Comparison of ENCODE assay signal across 18 cellular contexts in genomic region chr10:58644311-58644710, GRCh38.
A peak's percentile ranks its signal among the peaks of the same experiment; 100 is the strongest.
DNase-seq lines count a peak whose midpoint lies in the region; ATAC-seq and TF ChIP-seq lines count a peak whose summit lies in the region.
"Had no signal": no experiment of that assay in that cellular context is flagged by ENCODE, and none has a peak within 500 bp of the region (broad histone marks: within the 10 kb centered on the region; RNA-seq: fewer than 3 reads in every experiment).

No MANE protein-coding gene starts in this region.

- H3K4me3 ChIP-seq in mammary epithelial cell (replicated peaks in 1 of 3; ENCODE audit: insufficient read depth in 1 of 3, low read depth in 2 of 3, low read length in 3 of 3), result no peak overlapping the region
- no peak overlapping the region for H3K4me3 ChIP-seq in smooth muscle cell
- H3K4me3 ChIP-seq in vagina, result no peak overlapping the region
- H3K4me3 ChIP-seq: K562 had no signal

- TF ChIP-seq CTCF in MCF 10A (IDR thresholded peaks at IDR 0.05; ENCODE audit: unreplicated experiment) (no peak), mammary epithelial cell (conservative IDR thresholded peaks at IDR 0.05 in 1 of 2, IDR thresholded peaks at IDR 0.05 in 1 of 2; ENCODE audit: extremely low read depth in 1 of 2, insufficient read depth in 1 of 2, low read depth in 1 of 2, low read length in 2 of 2) (no peak), nephron (IDR thresholded peaks at IDR 0.05; ENCODE audit: unreplicated experiment in 3 of 3) (no peak), smooth muscle cell (IDR thresholded peaks at IDR 0.05; ENCODE audit: borderline replicate concordance, insufficient read depth, poor library complexity, severe bottlenecking) (no peak), vagina (IDR thresholded peaks at IDR 0.05) (no peak)

- CTCF ChIA-PET in MCF 10A (lab: Yijun Ruan, JAX), result interaction anchor here (0.6 to 7.0 kb wide), 10 partner anchors 16 to 1160 kb away, joined by 3 to 129 read pairs (median 4); no protein-coding TSS in a partner anchor
- CTCF ChIA-PET in mammary epithelial cell (lab: Charles Lee; ENCODE audit: low non-redundant PET), result no interaction called here

- H2AFZ ChIP-seq in mammary epithelial cell (ENCODE audit: low read depth, low read length) (no peak overlapping the region), smooth muscle cell (ENCODE audit: low read depth) (no peak overlapping the region)

- H3F3A ChIP-seq in smooth muscle cell (ENCODE audit: low read depth), result peaks cover 24% of the 10 kb centered on the region

- H3K4me1 ChIP-seq in mammary epithelial cell (ENCODE audit: insufficient read depth, low read length), result peaks cover 51% of the 10 kb centered on the region
- H3K4me1 ChIP-seq in smooth muscle cell (ENCODE audit: low read depth), result peaks cover 23% of the 10 kb centered on the region
- H3K4me1 ChIP-seq in vagina, result peaks cover 7% of the 10 kb centered on the region

- in situ Hi-C loops in mammary epithelial cell (cut with MboI; ENCODE audit: low sequenced_read_pairs in 2 of 2), result no loop called here

- intact Hi-C loops in MCF 10A (cut with micrococcal nuclease) (loop anchor here (5.0 kb wide), 2 partner anchors 57 to 132 kb away; partner anchors contain the start of gene BICC1), mammary epithelial cell (cut with micrococcal nuclease) (no loop called here), vagina (cut with DNase I) (no loop called here)

- no peaks in the 10 kb centered on the region for H3K36me3 ChIP-seq in mammary epithelial cell (ENCODE audit: insufficient read depth, low read length)
- no peaks in the 10 kb centered on the region for H3K36me3 ChIP-seq in smooth muscle cell (ENCODE audit: low read depth)
- no peaks in the 10 kb centered on the region for H3K36me3 ChIP-seq in vagina

- POLR2A ChIA-PET in MCF 10A (lab: Yijun Ruan, JAX), result interaction anchor here (0.7 to 5.4 kb wide), 12 partner anchors 11 to 130 kb away, joined by 3 to 47 read pairs (median 4); no protein-coding TSS in a partner anchor

- H3K4me1 Mint-ChIP-seq in MCF 10A (ENCODE audit: insufficient read depth, unreplicated experiment) (peaks cover 66% of the 10 kb centered on the region), nephron (peaks cover 75% of the 10 kb centered on the region)

- no peaks in the 10 kb centered on the region for H3K27me3 ChIP-seq in mammary epithelial cell (ENCODE audit: insufficient read depth, low read length)
- no peaks in the 10 kb centered on the region for H3K27me3 ChIP-seq in smooth muscle cell (ENCODE audit: low read depth)
- no peaks in the 10 kb centered on the region for H3K27me3 ChIP-seq in vagina

- no peak for ATAC-seq in HG03175 (IDR thresholded peaks at IDR 0.05; ENCODE audit: unreplicated experiment)
- ATAC-seq in HG02938 (IDR thresholded peaks at IDR 0.05; ENCODE audit: unreplicated experiment), result no peak
- ATAC-seq: K562 had no signal

- H3K27ac Mint-ChIP-seq in MCF 10A (ENCODE audit: low read depth, unreplicated experiment) (peak overlapping the region; percentile 89), nephron (peak overlapping the region in 2 of 3 experiments; percentile 18 to 58)
- H3K27ac Mint-ChIP-seq: CD4-positive, alpha-beta memory T cell had no signal

- WGBS in mammary epithelial cell (ENCODE audit: low coverage, missing lambda C conversion rate), result 84% methylated on average over 8 of the region's 8 CpGs
- 51% methylated on average over 8 of the region's 8 CpGs for WGBS in smooth muscle cell (ENCODE audit: low lambda C conversion rate)

- H3K36me3 Mint-ChIP-seq in MCF 10A (ENCODE audit: insufficient read depth, unreplicated experiment) (peaks cover 6% of the 10 kb centered on the region), nephron (ENCODE audit: low read depth) (no peaks in the 10 kb centered on the region)
- H3K36me3 Mint-ChIP-seq: CD4-positive, alpha-beta memory T cell had no signal

- H3K79me2 ChIP-seq in mammary epithelial cell (ENCODE audit: insufficient read depth, low read length) (peaks cover 35% of the 10 kb centered on the region), smooth muscle cell (ENCODE audit: low read depth) (peaks cover 7% of the 10 kb centered on the region)

- no peak overlapping the region for H3K9ac ChIP-seq in mammary epithelial cell (ENCODE audit: insufficient read depth, low read length)
- no peak overlapping the region for H3K9ac ChIP-seq in smooth muscle cell (ENCODE audit: low read depth)

- DNase-seq in MCF 10A (ENCODE audit: unreplicated experiment) (peak; percentile 34), mammary epithelial cell (no peak), SK-N-DZ (ENCODE audit: low spot score) (peak; percentile 49), smooth muscle cell (lab: John Stamatoyannopoulos, UW; ENCODE audit: unreplicated experiment) (no peak), vagina (ENCODE audit: extremely low spot score in 2 of 2) (no peak)
- DNase-seq: 8988T; CD4-positive, alpha-beta memory T cell; H7; NCI-H1105 treated with DMSO at 0.1 percent for 48 hours; NCI-H1694 treated with DMSO at 0.1 percent for 48 hours; NCI-H2227 treated with DMSO at 0.1 percent for 48 hours; NCI-H510A treated with DMSO at 0.1 percent for 48 hours; RPMI8226; SHP77 treated with DMSO at 0.1 percent for 48 hours had no signal

- H3K4me2 ChIP-seq in mammary epithelial cell (ENCODE audit: insufficient read depth, low read depth, low read length), result no peak overlapping the region
- H3K4me2 ChIP-seq in smooth muscle cell, result peak overlapping the region; percentile 38

- H4K20me1 ChIP-seq in mammary epithelial cell (ENCODE audit: insufficient read depth, low read length) (no peaks in the 10 kb centered on the region), smooth muscle cell (ENCODE audit: low read depth) (peaks cover 11% of the 10 kb centered on the region)

- TF ChIP-seq POLR2A in vagina (IDR thresholded peaks at IDR 0.05), result no peak

- H3K4me3 Mint-ChIP-seq in MCF 10A (ENCODE audit: unreplicated experiment) (peak overlapping the region; percentile 57), nephron (peak overlapping the region in 1 of 3 experiments; percentile 2)
- H3K4me3 Mint-ChIP-seq: CD4-positive, alpha-beta memory T cell had no signal

- H3K27ac ChIP-seq in mammary epithelial cell (ENCODE audit: insufficient read depth, low read depth, low read length) (no peak overlapping the region), smooth muscle cell (ENCODE audit: low read depth) (no peak overlapping the region), vagina (no peak overlapping the region)

- dilution Hi-C loops in mammary epithelial cell (cut with HindIII; ENCODE audit: low sequenced_read_pairs), result no loop called here

- no peaks in the 10 kb centered on the region for H3K9me3 Mint-ChIP-seq in MCF 10A (ENCODE audit: unreplicated experiment)
- H3K9me3 Mint-ChIP-seq in nephron, result no peaks in the 10 kb centered on the region
- H3K9me3 Mint-ChIP-seq: CD4-positive, alpha-beta memory T cell had no signal

- H3K9me3 ChIP-seq in mammary epithelial cell (replicated peaks; ENCODE audit: insufficient read depth, low read length) (no peaks in the 10 kb centered on the region), smooth muscle cell (replicated peaks; ENCODE audit: low read depth) (no peaks in the 10 kb centered on the region), vagina (no peaks in the 10 kb centered on the region)

- BruUV-seq in MCF 10A (replicated peaks; lab: Mats Ljungman, UMichigan) (no TSS peak), mammary epithelial cell (replicated peaks; lab: Mats Ljungman, UMichigan) (no TSS peak)

- H3K27me3 Mint-ChIP-seq in MCF 10A (ENCODE audit: insufficient read depth, unreplicated experiment) (no peaks in the 10 kb centered on the region), nephron (ENCODE audit: low read depth) (no peaks in the 10 kb centered on the region)
- H3K27me3 Mint-ChIP-seq: CD4-positive, alpha-beta memory T cell had no signal

Comparison
In these comparisons a context has a peak if more than half of its experiments do, and no peak if none do; other contexts are left out.
1. DNase-seq: peak in MCF 10A (single experiment) and SK-N-DZ (single experiment); none in mammary epithelial cell (single experiment), smooth muscle cell (single experiment) and vagina (0 of 2).